Comparison of ENCODE assay signal across 16 cellular contexts in the genomic region with DNA sequence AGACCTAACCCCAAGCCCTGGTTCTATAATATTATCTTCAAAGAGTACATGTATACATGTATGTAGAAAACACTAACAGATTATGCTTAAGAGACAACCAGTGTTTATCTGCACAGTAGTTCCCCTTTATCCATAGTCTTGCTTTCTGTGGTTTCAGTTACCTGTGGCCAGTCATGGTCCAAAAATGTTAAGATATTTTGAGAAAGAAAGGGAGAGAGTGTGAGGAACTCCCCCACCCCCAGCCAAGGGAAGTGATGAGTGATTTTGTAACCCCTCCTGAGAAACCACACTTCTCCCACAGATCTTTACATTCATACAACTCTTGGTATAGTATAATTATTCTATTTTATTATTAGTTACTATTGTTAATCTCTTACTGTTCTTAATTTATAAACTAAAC.
DNase-seq lines count a peak whose midpoint lies in the region; ATAC-seq and TF ChIP-seq lines count a peak whose summit lies in the region.
"Had no signal": no experiment of that assay in that cellular context is flagged by ENCODE, and none has a peak within 500 bp of the region (broad histone marks: within the 10 kb centered on the region; RNA-seq: fewer than 3 reads in every experiment).

No MANE protein-coding gene starts in this region.

- DNase-seq in NOMO-1 treated with dmso at 0.1 percent for 144 hours (lab: John Stamatoyannopoulos, UW; ENCODE audit: unreplicated experiment) (peak; percentile 6), retina (no peak), NCI-H345 (lab: John Stamatoyannopoulos, UW) (no peak), NCI-H1417 (lab: John Stamatoyannopoulos, UW) (no peak), HAP-1 (ENCODE audit: low spot score in 2 of 2) (no peak)
- DNase-seq: activated CD8-positive, alpha-beta memory T cell treated with anti-CD3 and anti-CD28 coated beads, Interleukin-2, amount 50 U/mL, for 48 hours; activated naive CD8-positive, alpha-beta T cell treated with anti-CD3 and anti-CD28 coated beads, Interleukin-2, amount 10 ng/mL, durations not matched to agents 7 days and 5 days; NCI-H1694; substantia nigra had no signal

- no peak for TF ChIP-seq POLR2A in GM18505 (IDR thresholded peaks at IDR 0.05; ENCODE audit: borderline replicate concordance, extremely low read depth, insufficient read depth, insufficient read length)

- in situ Hi-C loops in HAP-1 (cut with MboI; ENCODE audit: low sequenced_read_pairs): no loop called here

- H3K9me3 ChIP-seq in HAP-1: no peaks in the 10 kb centered on the region
- H3K9me3 ChIP-seq: SJSA1 had no signal

- H3K36me3 ChIP-seq in HAP-1 (replicated peaks): no peaks in the 10 kb centered on the region
- H3K36me3 ChIP-seq: neural progenitor cell, SJSA1 had no signal

- no peak overlapping the region for H3K4me3 ChIP-seq in HAP-1
- H3K4me3 ChIP-seq: lung, neural progenitor cell, SJSA1 had no signal

- no peaks in the 10 kb centered on the region for H3K4me1 ChIP-seq in HAP-1
- H3K4me1 ChIP-seq: neural progenitor cell, SJSA1 had no signal

- no peaks in the 10 kb centered on the region for H3K27me3 ChIP-seq in HAP-1 (ENCODE audit: low read depth)
- H3K27me3 ChIP-seq: neural progenitor cell, SJSA1 had no signal

- ATAC-seq in GM18505 (IDR thresholded peaks at IDR 0.05; ENCODE audit: unreplicated experiment) (peak; percentile 58), GM21381 (IDR thresholded peaks at IDR 0.05; ENCODE audit: unreplicated experiment) (peak; percentile 53), HG02973 (IDR thresholded peaks at IDR 0.05; ENCODE audit: unreplicated experiment) (peak; percentile 80)
- ATAC-seq: esophagus mucosa had no signal
